ENCODE assay signal across 17 cellular contexts in the genomic region with DNA sequence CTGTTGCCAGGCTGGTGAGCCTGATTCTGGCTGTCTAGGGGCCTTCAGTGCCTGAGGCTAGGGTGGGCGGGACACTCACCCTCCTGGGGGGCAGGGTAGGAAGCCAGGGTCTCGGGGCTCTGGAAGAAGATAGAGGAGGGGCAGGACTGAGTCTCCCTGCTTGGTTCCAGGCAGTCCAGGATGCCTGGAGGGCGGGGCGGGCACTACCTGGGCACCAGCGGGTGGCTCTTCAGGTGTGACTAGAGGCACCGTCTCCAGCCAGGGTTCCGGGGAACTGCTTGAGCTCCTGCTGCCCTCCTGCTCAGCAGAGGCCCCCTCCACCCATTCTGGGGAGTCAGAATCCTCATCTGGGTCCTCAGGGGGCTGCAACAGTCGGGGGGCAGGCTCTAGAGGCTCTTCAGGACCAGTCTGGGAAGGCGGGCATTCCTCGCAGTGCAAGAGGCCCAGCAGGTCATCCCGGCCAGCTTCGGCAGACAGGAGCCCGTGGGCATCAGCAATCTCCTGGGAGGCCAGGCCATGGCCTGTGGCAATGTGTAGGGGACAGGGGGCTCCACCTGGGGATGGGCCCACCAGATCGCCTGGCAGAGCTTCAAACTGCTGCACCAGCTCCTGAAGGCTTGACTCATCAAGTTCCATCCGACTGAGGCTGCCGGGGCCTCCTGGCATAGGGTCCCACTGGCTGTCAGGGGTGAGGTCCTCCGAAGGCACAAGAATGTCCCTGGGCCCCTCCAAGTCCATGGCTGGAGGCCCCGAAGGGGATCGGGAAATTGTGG. TPM values are rescaled to one million over a fixed set of nuclear protein-coding genes. Genes with fewer than 3 reads are reported as not detected.
DNase-seq lines count a peak whose midpoint lies in the region; ATAC-seq and TF ChIP-seq lines count a peak whose summit lies in the region.
"Had no signal": no experiment of that assay in that cellular context is flagged by ENCODE, and none has a peak within 500 bp of the region (broad histone marks: within the 10 kb centered on the region; RNA-seq: fewer than 3 reads in every experiment).

No MANE protein-coding gene starts in this region.

- peaks cover 49% of the 10 kb centered on the region for H3K36me3 Mint-ChIP-seq in CD8-positive, alpha-beta T cell
- peaks cover 22% of the 10 kb centered on the region for H3K36me3 Mint-ChIP-seq in activated CD8-positive, alpha-beta T cell treated with anti-CD3 and anti-CD28 coated beads for 36 hours (ENCODE audit: low read depth)
- H3K36me3 Mint-ChIP-seq in naive B cell: no peaks in the 10 kb centered on the region

- H3K4me1 Mint-ChIP-seq in CD8-positive, alpha-beta T cell (ENCODE audit: low read depth): peaks cover 56% of the 10 kb centered on the region
- peaks cover 45% of the 10 kb centered on the region for H3K4me1 Mint-ChIP-seq in activated CD8-positive, alpha-beta T cell treated with anti-CD3 and anti-CD28 coated beads for 36 hours (ENCODE audit: low read depth)
- H3K4me1 Mint-ChIP-seq in naive B cell: peaks cover 27 to 53% (median 36%) of the 10 kb centered on the region in 3 donors

- peaks cover 30 to 46% (median 35%) of the 10 kb centered on the region in 11 experiments for H3K36me3 ChIP-seq in BLaER1 treated with 17β-estradiol and CSF1 and Interleukin-3, amounts not matched to agents 10 nM and 100 nM
- no peaks in the 10 kb centered on the region for H3K36me3 ChIP-seq in CD8-positive, alpha-beta T cell (ENCODE audit: insufficient read depth, low read length)

- peak overlapping the region; percentile 88 to 96 (median 92); a peak in 21 of 22 replicates for H3K9ac ChIP-seq in BLaER1 treated with 17β-estradiol and CSF1 and Interleukin-3, amounts not matched to agents 10 nM and 100 nM

- intact Hi-C loops in CD8-positive, alpha-beta T cell (cut with DNase I, micrococcal nuclease): loop anchor here (2.0 to 10.0 kb wide), 16 partner anchors 53 to 1302 kb away; a partner anchor contains a TSS
- intact Hi-C loops in activated CD8-positive, alpha-beta T cell treated with anti-CD3 and anti-CD28 coated beads for 36 hours (cut with micrococcal nuclease): loop anchor here (10.0 kb wide), 1 partner anchor 55 kb away; no protein-coding TSS in a partner anchor

- peak overlapping the region in 8 of 11 experiments; percentile 7 to 94 (median 58); a peak in 13 of 22 replicates for H3K27ac ChIP-seq in BLaER1 treated with 17β-estradiol and CSF1 and Interleukin-3, amounts not matched to agents 10 nM and 100 nM
- H3K27ac ChIP-seq in CD8-positive, alpha-beta T cell (ENCODE audit: low read depth, low read length): no peak overlapping the region

- ATAC-seq in CD8-positive, alpha-beta T cell: no peak
- no peak for ATAC-seq in activated CD8-positive, alpha-beta T cell treated with anti-CD3 and anti-CD28 coated beads for 36 hours
- no peak for ATAC-seq in naive B cell (ENCODE audit: low read depth in 2 of 2)
- ATAC-seq: left cardiac atrium had no signal

- peaks cover 0 to 30% (median 0%) of the 10 kb centered on the region in 11 experiments; a peak in 3 of 22 replicates for H4K20me1 ChIP-seq in BLaER1 treated with 17β-estradiol and CSF1 and Interleukin-3, amounts not matched to agents 10 nM and 100 nM

- H3K9me3 Mint-ChIP-seq in CD8-positive, alpha-beta T cell: no peaks in the 10 kb centered on the region
- no peaks in the 10 kb centered on the region for H3K9me3 Mint-ChIP-seq in activated CD8-positive, alpha-beta T cell treated with anti-CD3 and anti-CD28 coated beads for 36 hours
- H3K9me3 Mint-ChIP-seq in naive B cell: peaks cover 0 to 2% (median 0%) of the 10 kb centered on the region in 7 donors
- H3K9me3 Mint-ChIP-seq: type B pancreatic cell had no signal

- H3K4me3 ChIP-seq in BLaER1 treated with 17β-estradiol and CSF1 and Interleukin-3, amounts not matched to agents 10 nM and 100 nM: peak overlapping the region in 5 of 10 experiments; percentile 75 to 89 (median 84); a peak in 4 of 20 replicates
- no peak overlapping the region for H3K4me3 ChIP-seq in CD8-positive, alpha-beta T cell (ENCODE audit: low read depth, low read length)

- POLR2A ChIA-PET in CD8-positive, alpha-beta T cell (lab: Charles Lee): interaction anchor here (0.6 to 1.9 kb wide), 5 partner anchors 38 to 167 kb away, joined by 3 to 8 read pairs (median 3); no protein-coding TSS in a partner anchor
- POLR2A ChIA-PET in activated CD8-positive, alpha-beta T cell treated with anti-CD3 and anti-CD28 coated beads for 36 hours (lab: Charles Lee): no interaction called here

- no peaks in the 10 kb centered on the region for H3K9me3 ChIP-seq in BLaER1 treated with 17β-estradiol and CSF1 and Interleukin-3, amounts not matched to agents 10 nM and 100 nM (replicated peaks in 1 of 11)
- H3K9me3 ChIP-seq in CD8-positive, alpha-beta T cell (ENCODE audit: low read length): no peaks in the 10 kb centered on the region

- H3K4me2 ChIP-seq in BLaER1 treated with 17β-estradiol and CSF1 and Interleukin-3, amounts not matched to agents 10 nM and 100 nM: peak overlapping the region; percentile 68 to 97 (median 89)

- H3K4me1 ChIP-seq in BLaER1 treated with 17β-estradiol and CSF1 and Interleukin-3, amounts not matched to agents 10 nM and 100 nM: peaks cover 48 to 80% (median 64%) of the 10 kb centered on the region in 10 experiments
- H3K4me1 ChIP-seq in CD8-positive, alpha-beta T cell (ENCODE audit: insufficient read depth, low read length): peaks cover 43% of the 10 kb centered on the region

- H3K27me3 Mint-ChIP-seq in CD8-positive, alpha-beta T cell (ENCODE audit: low read depth): no peaks in the 10 kb centered on the region
- no peaks in the 10 kb centered on the region for H3K27me3 Mint-ChIP-seq in activated CD8-positive, alpha-beta T cell treated with anti-CD3 and anti-CD28 coated beads for 36 hours
- H3K27me3 Mint-ChIP-seq in naive B cell: no peaks in the 10 kb centered on the region
- H3K27me3 Mint-ChIP-seq: type B pancreatic cell had no signal

- no peak for TF ChIP-seq CTCF in CD8-positive, alpha-beta T cell (IDR thresholded peaks at IDR 0.05)
- TF ChIP-seq CTCF in activated CD8-positive, alpha-beta T cell treated with anti-CD3 and anti-CD28 coated beads for 36 hours (IDR thresholded peaks at IDR 0.05): no peak

- H3K4me3 Mint-ChIP-seq in CD8-positive, alpha-beta T cell: peak overlapping the region; percentile 18
- peak overlapping the region; percentile 99 for H3K4me3 Mint-ChIP-seq in activated CD8-positive, alpha-beta T cell treated with anti-CD3 and anti-CD28 coated beads for 36 hours
- H3K4me3 Mint-ChIP-seq in naive B cell: peak overlapping the region in 7 of 8 donors; percentile 12 to 99 (median 95)

- H3K27ac Mint-ChIP-seq in CD8-positive, alpha-beta T cell: no peak overlapping the region
- peak overlapping the region; percentile 34 for H3K27ac Mint-ChIP-seq in activated CD8-positive, alpha-beta T cell treated with anti-CD3 and anti-CD28 coated beads for 36 hours
- peak overlapping the region in 4 of 6 donors; percentile 6 to 99 (median 68) for H3K27ac Mint-ChIP-seq in naive B cell
- H3K27ac Mint-ChIP-seq: type B pancreatic cell had no signal

- H3K27me3 ChIP-seq in BLaER1 treated with 17β-estradiol and CSF1 and Interleukin-3, amounts not matched to agents 10 nM and 100 nM: no peaks in the 10 kb centered on the region
- no peaks in the 10 kb centered on the region for H3K27me3 ChIP-seq in CD8-positive, alpha-beta T cell (ENCODE audit: insufficient read depth, low read length)

- CTCF ChIA-PET in CD8-positive, alpha-beta T cell (lab: Charles Lee): interaction anchor here (0.6 to 1.7 kb wide), 4 partner anchors 11 to 94 kb away, joined by 3 to 4 read pairs (median 4); no protein-coding TSS in a partner anchor
- CTCF ChIA-PET in activated CD8-positive, alpha-beta T cell treated with anti-CD3 and anti-CD28 coated beads for 36 hours (lab: Charles Lee): interaction anchor here (6.5 kb wide), 1 partner anchor 62 kb away, joined by 39 read pairs; no protein-coding TSS in a partner anchor

- DNase-seq in CD8-positive, alpha-beta T cell: no peak
- DNase-seq in activated CD8-positive, alpha-beta T cell treated with anti-CD3 and anti-CD28 coated beads for 36 hours: no peak
- DNase-seq in naive B cell (no peak), glomerular visceral epithelial cell (ENCODE audit: extremely low spot score) (no peak), ureter (ENCODE audit: low spot score) (no peak)
- no peak for DNase-seq in activated CD4-positive, CD25-positive, alpha-beta regulatory T cell treated with anti-CD3 and anti-CD28 coated beads, Interleukin-2, amount 50 U/mL, for 72 hours
- DNase-seq: activated CD8-positive, alpha-beta memory T cell treated with anti-CD3 and anti-CD28 coated beads, Interleukin-2, amount 50 U/mL, for 4 hours; GDM1; hippocampal formation; left cardiac atrium; retina; SHP77; stimulated activated CD8-positive, alpha-beta memory T cell treated with anti-CD3 and anti-CD28 coated beads, Interleukin-4, amount 100 ng/mL, for 48 hours had no signal

RNA-seq across cellular contexts. Expression of a gene that starts 1.8 kb away (rescaled TPM):
- 10 to 100 TPM; 48.8 to 51.6 TPM for total RNA-seq in CD8-positive, alpha-beta T cell
- total RNA-seq in activated CD8-positive, alpha-beta T cell treated with anti-CD3 and anti-CD28 coated beads for 36 hours: 10 to 100 TPM; 28.0 to 29.1 TPM
- polyA plus RNA-seq in naive B cell (ENCODE audit: low read depth in 6 of 6): 10 to 100 TPM; 28.8 to 51.6 (median 35.3) TPM
- total RNA-seq in ureter: 15.6 TPM

RNA-seq across cellular contexts. Expression of a gene that starts 2.8 kb away (rescaled TPM):
- total RNA-seq in CD8-positive, alpha-beta T cell: 10 to 100 TPM; 72.5 to 78.0 TPM
- total RNA-seq in activated CD8-positive, alpha-beta T cell treated with anti-CD3 and anti-CD28 coated beads for 36 hours: 10 to 100 TPM; 47.4 to 50.9 TPM
- 100 to 1,000 TPM; 113 to 186 (median 131) TPM for polyA plus RNA-seq in naive B cell (ENCODE audit: low read depth in 6 of 6)
- 51.7 TPM for total RNA-seq in ureter

RNA-seq across cellular contexts. Expression of a gene that starts 12.4 kb away (rescaled TPM):
- total RNA-seq in CD8-positive, alpha-beta T cell: not detected
- total RNA-seq in activated CD8-positive, alpha-beta T cell treated with anti-CD3 and anti-CD28 coated beads for 36 hours: not detected
- under 1 TPM in 1 of 6 donors, not detected in 5; 0.20 TPM for polyA plus RNA-seq in naive B cell (ENCODE audit: low read depth in 6 of 6)
- total RNA-seq in ureter: not detected
- total RNA-seq: dermis microvascular lymphatic vessel endothelial cell, HT1080, left cardiac atrium had no signal

RNA-seq across cellular contexts. Expression of a gene that starts 26.5 kb away (rescaled TPM):
- total RNA-seq in CD8-positive, alpha-beta T cell: 10 to 100 TPM; 38.1 to 40.0 TPM
- 10 to 100 TPM; 37.6 to 39.6 TPM for total RNA-seq in activated CD8-positive, alpha-beta T cell treated with anti-CD3 and anti-CD28 coated beads for 36 hours
- polyA plus RNA-seq in naive B cell (ENCODE audit: low read depth in 6 of 6): 1 to 10 TPM; 3.2 to 6.7 (median 5.6) TPM
- total RNA-seq in ureter: 1.9 TPM
- total RNA-seq: HT1080 had no signal

RNA-seq across cellular contexts. Expression of a gene that starts 51.5 kb away (rescaled TPM):
- 1 to 10 TPM; 3.4 to 4.6 TPM for total RNA-seq in CD8-positive, alpha-beta T cell
- 1 to 10 TPM in 1 of 2 experiments, under 1 TPM in 1; 0.69 to 2.4 TPM for total RNA-seq in activated CD8-positive, alpha-beta T cell treated with anti-CD3 and anti-CD28 coated beads for 36 hours
- 1 to 10 TPM in 5 of 6 donors, not detected in 1; 1.2 to 3.8 (median 2.0) TPM for polyA plus RNA-seq in naive B cell (ENCODE audit: low read depth in 6 of 6)
- total RNA-seq in ureter: 59.7 TPM
- total RNA-seq: HT1080 had no signal

Comparison
In these comparisons a context has a peak if more than half of its experiments do, and no peak if none do; other contexts are left out.
1. H3K4me3 Mint-ChIP-seq: peak in every context shown above with its lines; median percentile 99 in activated CD8-positive, alpha-beta T cell treated with anti-CD3 and anti-CD28 coated beads for 36 hours; 95 in naive B cell; 18 in CD8-positive, alpha-beta T cell.